ENCODE assay signal across 8 cellular contexts in the genomic region with DNA sequence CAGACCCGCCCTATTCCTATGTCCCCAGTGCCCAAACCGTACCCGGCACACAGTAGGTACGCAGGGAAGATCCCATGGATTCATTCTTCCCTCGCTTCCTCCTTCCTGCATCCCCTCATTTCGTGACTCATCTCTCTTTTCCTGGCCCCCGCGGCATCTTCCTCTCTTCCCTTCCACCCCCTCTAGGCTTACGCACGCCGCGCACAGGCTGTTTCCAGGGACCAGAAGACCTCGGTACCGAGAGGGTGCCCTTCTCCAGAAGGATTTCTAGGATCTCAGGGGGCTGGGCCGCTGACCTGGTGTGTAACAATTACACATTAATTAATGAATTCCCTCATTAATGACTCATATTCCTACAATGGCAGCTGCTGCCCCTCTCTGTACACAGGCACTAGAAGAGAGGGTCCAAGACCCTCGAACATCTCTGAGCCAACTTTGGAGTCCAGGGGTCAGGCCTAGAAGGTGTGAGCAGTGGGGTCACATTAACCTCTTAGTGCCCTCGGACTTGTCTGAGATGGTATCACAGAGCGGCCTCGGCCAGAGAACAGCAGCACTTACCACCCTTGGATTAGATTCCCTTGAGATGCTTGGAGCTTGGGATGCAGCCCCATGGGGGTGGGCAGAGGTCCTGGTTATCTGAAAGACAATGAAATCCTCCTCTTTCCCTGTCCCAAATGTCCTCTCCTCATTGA. TPM values are rescaled to one million over a fixed set of nuclear protein-coding genes. Genes with fewer than 3 reads are reported as not detected.
A peak's percentile ranks its signal among the peaks of the same experiment; 100 is the strongest.
DNase-seq lines count a peak whose midpoint lies in the region; ATAC-seq, FAIRE-seq and TF ChIP-seq lines count a peak whose summit lies in the region.

No MANE protein-coding gene starts in this region.

- TF ChIP-seq CTCF in PC-3 (conservative IDR thresholded peaks at IDR 0.05; ENCODE audit: low read depth, low read length) (no peak), smooth muscle cell (IDR thresholded peaks at IDR 0.05; ENCODE audit: borderline replicate concordance, insufficient read depth, poor library complexity, severe bottlenecking) (no peak), PC-9 (conservative IDR thresholded peaks at IDR 0.05) (no peak)

- BruUV-seq in PC-3 (replicated peaks; lab: Mats Ljungman, UMichigan) (no TSS peak), PC-9 (replicated peaks; lab: Mats Ljungman, UMichigan) (no TSS peak)

- POLR2A ChIA-PET in PC-3 (lab: Charles Lee; ENCODE audit: unreplicated experiment) = interaction anchor here (0.7 kb wide), 1 partner anchor 121 kb away, joined by 7 read pairs; no protein-coding TSS in a partner anchor
- POLR2A ChIA-PET in PC-9 (lab: Charles Lee; ENCODE audit: unreplicated experiment) = no interaction called here

- H3K9ac ChIP-seq in ES-I3 (ENCODE audit: low read depth, low read length) (peak overlapping the region; percentile 51), PC-3 (ENCODE audit: low read length) (no peak overlapping the region), iPS-15b (ENCODE audit: low read depth, low read length) (peak overlapping the region; percentile 76), smooth muscle cell (ENCODE audit: low read depth) (no peak overlapping the region)

- no peak for FAIRE-seq in GM19239 (lab: Jason Lieb, UNC)

- no peaks in the 10 kb centered on the region for H3K79me2 ChIP-seq in PC-3 (ENCODE audit: low read length)
- H3K79me2 ChIP-seq in smooth muscle cell (ENCODE audit: low read depth) = no peaks in the 10 kb centered on the region
- H3K79me2 ChIP-seq in PC-9 (ENCODE audit: low read depth) = no peaks in the 10 kb centered on the region

- peak overlapping the region; percentile 36; the same call in 1 of the 2 replicates for H3K4me3 ChIP-seq in PC-3 (ENCODE audit: low read length)
- peak overlapping the region; percentile 71 for H3K4me3 ChIP-seq in iPS-15b (ENCODE audit: low read depth, low read length)
- H3K4me3 ChIP-seq in smooth muscle cell = peak overlapping the region; percentile 35
- no peak overlapping the region for H3K4me3 ChIP-seq in PC-9

- H3K9me3 ChIP-seq in ES-I3 (ENCODE audit: control insufficient read depth, insufficient read depth, low read length) (0 out of 2 replicates have a peak, but pooled peaks cover 2% of the 10 kb centered on the region), PC-3 (ENCODE audit: low read length) (no peaks in the 10 kb centered on the region), iPS-15b (ENCODE audit: control insufficient read depth, insufficient read depth, low read length) (no peaks in the 10 kb centered on the region), smooth muscle cell (replicated peaks; ENCODE audit: low read depth) (no peaks in the 10 kb centered on the region), PC-9 (ENCODE audit: insufficient read depth, low read depth) (no peaks in the 10 kb centered on the region)

- H2AFZ ChIP-seq in PC-3 (ENCODE audit: low read length) (no peak overlapping the region), smooth muscle cell (ENCODE audit: low read depth) (peak overlapping the region; percentile 31), PC-9 (no peak overlapping the region)

- no peaks in the 10 kb centered on the region for H4K20me1 ChIP-seq in PC-3 (ENCODE audit: low read length)
- no peaks in the 10 kb centered on the region for H4K20me1 ChIP-seq in smooth muscle cell (ENCODE audit: low read depth)
- no peaks in the 10 kb centered on the region for H4K20me1 ChIP-seq in PC-9 (ENCODE audit: insufficient read depth)

- H3F3A ChIP-seq in PC-3 (ENCODE audit: low read length, unreplicated experiment) (no peaks in the 10 kb centered on the region), smooth muscle cell (ENCODE audit: low read depth) (no peaks in the 10 kb centered on the region), PC-9 (ENCODE audit: insufficient read depth, low read depth) (peaks cover 48% of the 10 kb centered on the region)

- peak overlapping the region; percentile 73 for H3K4me2 ChIP-seq in PC-3 (ENCODE audit: low read length)
- H3K4me2 ChIP-seq in smooth muscle cell = peak overlapping the region; percentile 84
- no peak overlapping the region for H3K4me2 ChIP-seq in PC-9

- H3K4me1 ChIP-seq in ES-I3 (ENCODE audit: insufficient read depth, low read length) (no peaks in the 10 kb centered on the region; the same call in 1 of the 2 replicates), PC-3 (ENCODE audit: insufficient read depth, low read length) (peaks cover 18% of the 10 kb centered on the region), iPS-15b (ENCODE audit: control insufficient read depth, insufficient read depth, low read length) (peaks cover 4% of the 10 kb centered on the region), smooth muscle cell (ENCODE audit: low read depth) (no peaks in the 10 kb centered on the region), PC-9 (replicated peaks; ENCODE audit: insufficient read depth) (peaks cover 31% of the 10 kb centered on the region)

- no peaks in the 10 kb centered on the region for H3K36me3 ChIP-seq in ES-I3 (ENCODE audit: insufficient read depth, low read length)
- H3K36me3 ChIP-seq in PC-3 (ENCODE audit: low read depth, low read length) = no peaks in the 10 kb centered on the region
- no peaks in the 10 kb centered on the region for H3K36me3 ChIP-seq in iPS-15b (ENCODE audit: control insufficient read depth, insufficient read depth, low read length)
- H3K36me3 ChIP-seq in smooth muscle cell (ENCODE audit: low read depth) = no peaks in the 10 kb centered on the region
- H3K36me3 ChIP-seq in PC-9 (ENCODE audit: low read depth) = no peaks in the 10 kb centered on the region

- CTCF ChIA-PET in PC-3 (lab: Charles Lee) = interaction anchor here (0.7 to 1.5 kb wide), 5 partner anchors 115 to 121 kb away, joined by 3 to 12 read pairs (median 6); no protein-coding TSS in a partner anchor
- CTCF ChIA-PET in PC-9 (lab: Charles Lee) = interaction anchor here (1.0 to 1.6 kb wide), 2 partner anchors 115 to 119 kb away, joined by 3 to 5 read pairs; no protein-coding TSS in a partner anchor

- DNase-seq in PC-3 (no peak), smooth muscle cell (lab: John Stamatoyannopoulos, UW; ENCODE audit: unreplicated experiment) (no peak), GM19239 (ENCODE audit: insufficient read length, low spot score) (no peak), pons (ENCODE audit: low spot score) (no peak), PC-9 (no peak)

- intact Hi-C loops in PC-3 (cut with micrococcal nuclease) = loop anchor here (5.0 kb wide), 2 partner anchors 76 to 109 kb away; no protein-coding TSS in a partner anchor
- intact Hi-C loops in PC-9 (cut with micrococcal nuclease; ENCODE audit: unreplicated experiment) = loop anchor here (2.0 to 5.0 kb wide), 2 partner anchors 24 to 724 kb away; no protein-coding TSS in a partner anchor

- 46% methylated on average over 19 of the region's 19 CpGs for WGBS in smooth muscle cell (ENCODE audit: low lambda C conversion rate)

- H3K27me3 ChIP-seq in PC-3 (ENCODE audit: low read length) (no peaks in the 10 kb centered on the region), iPS-15b (ENCODE audit: control insufficient read depth, insufficient read depth, low read length) (peaks cover 6% of the 10 kb centered on the region), smooth muscle cell (ENCODE audit: low read depth) (no peaks in the 10 kb centered on the region), PC-9 (ENCODE audit: insufficient read depth, low read depth) (no peaks in the 10 kb centered on the region)

- no peaks in the 10 kb centered on the region for H3K9me2 ChIP-seq in PC-3 (replicated peaks; ENCODE audit: low read length)
- no peaks in the 10 kb centered on the region for H3K9me2 ChIP-seq in PC-9 (ENCODE audit: insufficient read depth)

- ATAC-seq in PC-3 = no peak
- ATAC-seq in GM18511 (IDR thresholded peaks at IDR 0.05; ENCODE audit: unreplicated experiment) = no peak

- no peak overlapping the region for H3K27ac ChIP-seq in PC-3 (ENCODE audit: low read length)
- H3K27ac ChIP-seq in smooth muscle cell (ENCODE audit: low read depth) = no peak overlapping the region
- H3K27ac ChIP-seq in PC-9 = no peak overlapping the region

RNA-seq across cellular contexts. Expression of a gene that starts 16.8 kb away (rescaled TPM):
- total RNA-seq in PC-3 (2014; rRNA removed) (0.35 and 1.6 TPM in 2 replicates), smooth muscle cell (0.81 TPM in 1 of 2 replicates, not detected in the other), PC-9 (2021) (1.8 and 2.8 TPM in 2 replicates)
- polyA plus RNA-seq in smooth muscle cell = 0.33 and 0.59 TPM in 2 replicates

RNA-seq across cellular contexts. Expression of a gene that starts 56.2 kb away (rescaled TPM):
- 35.3 and 38.4 TPM in 2 replicates for total RNA-seq in PC-3 (2014; rRNA removed)
- total RNA-seq in smooth muscle cell = 78.1 and 85.6 TPM in 2 replicates
- 68.9 and 88.0 TPM in 2 replicates for polyA plus RNA-seq in smooth muscle cell
- total RNA-seq in PC-9 (2021) = 19.8 and 23.6 TPM in 2 replicates

RNA-seq across cellular contexts. Expression of a gene that starts 57.3 kb away (rescaled TPM):
- not detected in 2 replicates for total RNA-seq in PC-3 (2014; rRNA removed)
- total RNA-seq in smooth muscle cell = not detected in 2 replicates
- polyA plus RNA-seq in smooth muscle cell = not detected in 2 replicates
- 0.24 and 0.35 TPM in 2 replicates for total RNA-seq in PC-9 (2021)

Comparison
In these comparisons a context has a peak if more than half of its experiments do, and no peak if none do; other contexts are left out.
1. H3K9ac ChIP-seq: peak in ES-I3 (single experiment) and iPS-15b (single experiment); none in PC-3 (single experiment) and smooth muscle cell (single experiment).